In the genomic region with DNA sequence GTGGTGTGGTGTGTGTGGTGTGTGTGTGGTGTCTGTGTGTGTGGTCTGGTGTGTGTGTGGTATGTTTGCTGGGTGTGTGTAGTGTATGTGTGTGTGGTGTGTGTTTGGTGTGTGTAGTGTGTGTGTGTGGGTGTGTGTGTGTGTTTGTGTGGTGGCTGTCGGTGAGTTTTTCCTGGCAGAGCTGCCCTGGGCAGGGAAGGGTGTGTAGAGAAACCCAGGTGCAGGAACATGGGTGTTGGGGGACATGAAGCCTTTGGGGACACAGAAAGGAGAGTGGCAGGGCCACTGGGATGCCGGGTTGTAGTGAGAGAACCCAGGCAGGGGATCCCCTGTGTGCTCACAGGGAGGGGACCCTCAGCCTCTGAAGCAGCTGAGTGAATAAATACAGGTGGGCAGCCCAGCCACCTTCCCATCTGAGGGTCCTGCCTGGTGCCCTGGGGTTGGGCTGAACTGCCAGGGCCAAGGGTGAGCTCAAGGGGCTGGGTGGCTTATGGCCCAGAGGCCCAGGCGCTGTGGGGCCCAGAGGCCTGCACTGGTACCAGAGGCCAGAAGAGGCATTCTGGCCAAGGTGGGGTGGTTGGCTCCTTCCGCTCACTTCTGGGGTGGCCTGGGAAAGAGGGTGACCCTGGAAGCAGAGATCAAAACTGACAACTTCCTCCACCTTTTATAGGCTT, we compare ENCODE assay signal across 2 cellular contexts.
TF ChIP-seq lines count a peak whose summit lies in the region.

No MANE protein-coding gene starts in this region.

TF ChIP-seq in H1, 55 proteins besides CTCF, POLR2A, EP300 and RAD21:
- no peak for TF ChIP-seq KDM5A (IDR thresholded peaks at IDR 0.05; ENCODE audit: low read length)
- no peak for TF ChIP-seq BACH1 (IDR thresholded peaks at IDR 0.05; ENCODE audit: low read length)
- TF ChIP-seq RXRA (IDR thresholded peaks at IDR 0.05; ENCODE audit: insufficient read depth, low read depth, low read length) = no peak
- no peak for TF ChIP-seq RFX5 (IDR thresholded peaks at IDR 0.05; ENCODE audit: borderline replicate concordance, low read depth, low read length)
- TF ChIP-seq, protein P1, sequence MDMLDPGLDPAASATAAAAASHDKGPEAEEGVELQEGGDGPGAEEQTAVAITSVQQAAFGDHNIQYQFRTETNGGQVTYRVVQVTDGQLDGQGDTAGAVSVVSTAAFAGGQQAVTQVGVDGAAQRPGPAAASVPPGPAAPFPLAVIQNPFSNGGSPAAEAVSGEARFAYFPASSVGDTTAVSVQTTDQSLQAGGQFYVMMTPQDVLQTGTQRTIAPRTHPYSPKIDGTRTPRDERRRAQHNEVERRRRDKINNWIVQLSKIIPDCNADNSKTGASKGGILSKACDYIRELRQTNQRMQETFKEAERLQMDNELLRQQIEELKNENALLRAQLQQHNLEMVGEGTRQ (IDR thresholded peaks at IDR 0.05; ENCODE audit: low read length) = no peak
- TF ChIP-seq KDM1A (IDR thresholded peaks at IDR 0.05; ENCODE audit: borderline replicate concordance, low read length) = no peak
- TF ChIP-seq, protein P2, sequence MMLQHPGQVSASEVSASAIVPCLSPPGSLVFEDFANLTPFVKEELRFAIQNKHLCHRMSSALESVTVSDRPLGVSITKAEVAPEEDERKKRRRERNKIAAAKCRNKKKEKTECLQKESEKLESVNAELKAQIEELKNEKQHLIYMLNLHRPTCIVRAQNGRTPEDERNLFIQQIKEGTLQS (IDR thresholded peaks at IDR 0.05; ENCODE audit: insufficient read depth, low read depth, low read length) = no peak
- no peak for TF ChIP-seq POLR2AphosphoS5 (IDR thresholded peaks at IDR 0.05; ENCODE audit: low read depth, low read length)
- no peak for TF ChIP-seq ASH2L (IDR thresholded peaks at IDR 0.05; ENCODE audit: low read length)
- TF ChIP-seq, protein P3, sequence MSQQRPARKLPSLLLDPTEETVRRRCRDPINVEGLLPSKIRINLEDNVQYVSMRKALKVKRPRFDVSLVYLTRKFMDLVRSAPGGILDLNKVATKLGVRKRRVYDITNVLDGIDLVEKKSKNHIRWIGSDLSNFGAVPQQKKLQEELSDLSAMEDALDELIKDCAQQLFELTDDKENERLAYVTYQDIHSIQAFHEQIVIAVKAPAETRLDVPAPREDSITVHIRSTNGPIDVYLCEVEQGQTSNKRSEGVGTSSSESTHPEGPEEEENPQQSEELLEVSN (IDR thresholded peaks at IDR 0.05) = no peak
- no peak for TF ChIP-seq BCL11A (IDR thresholded peaks at IDR 0.05; ENCODE audit: low read depth in 2 of 2, low read length in 2 of 2)
TF ChIP-seq in H1: peak in this region for 0.

TF ChIP-seq in SK-N-SH treated with all-trans-retinoic acid at 6 μM for 48 hours, 23 proteins besides CTCF, POLR2A, EP300 and RAD21:
- TF ChIP-seq, protein P4, sequence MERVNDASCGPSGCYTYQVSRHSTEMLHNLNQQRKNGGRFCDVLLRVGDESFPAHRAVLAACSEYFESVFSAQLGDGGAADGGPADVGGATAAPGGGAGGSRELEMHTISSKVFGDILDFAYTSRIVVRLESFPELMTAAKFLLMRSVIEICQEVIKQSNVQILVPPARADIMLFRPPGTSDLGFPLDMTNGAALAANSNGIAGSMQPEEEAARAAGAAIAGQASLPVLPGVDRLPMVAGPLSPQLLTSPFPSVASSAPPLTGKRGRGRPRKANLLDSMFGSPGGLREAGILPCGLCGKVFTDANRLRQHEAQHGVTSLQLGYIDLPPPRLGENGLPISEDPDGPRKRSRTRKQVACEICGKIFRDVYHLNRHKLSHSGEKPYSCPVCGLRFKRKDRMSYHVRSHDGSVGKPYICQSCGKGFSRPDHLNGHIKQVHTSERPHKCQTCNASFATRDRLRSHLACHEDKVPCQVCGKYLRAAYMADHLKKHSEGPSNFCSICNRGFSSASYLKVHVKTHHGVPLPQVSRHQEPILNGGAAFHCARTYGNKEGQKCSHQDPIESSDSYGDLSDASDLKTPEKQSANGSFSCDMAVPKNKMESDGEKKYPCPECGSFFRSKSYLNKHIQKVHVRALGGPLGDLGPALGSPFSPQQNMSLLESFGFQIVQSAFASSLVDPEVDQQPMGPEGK (CRISPR knock-in tag; IDR thresholded peaks at IDR 0.05; ENCODE audit: borderline replicate concordance) = no peak
- TF ChIP-seq TOX (CRISPR knock-in tag; IDR thresholded peaks at IDR 0.05; ENCODE audit: borderline replicate concordance) (no peak), PPARA (CRISPR knock-in tag; IDR thresholded peaks at IDR 0.05; ENCODE audit: borderline replicate concordance) (no peak), ZFP3 (CRISPR knock-in tag; IDR thresholded peaks at IDR 0.05) (no peak), BACH2 (CRISPR knock-in tag; IDR thresholded peaks at IDR 0.05; ENCODE audit: borderline replicate concordance) (no peak), ZC3H10 (CRISPR knock-in tag; IDR thresholded peaks at IDR 0.05) (no peak), OSR1 (CRISPR knock-in tag; IDR thresholded peaks at IDR 0.05) (no peak), ZNF8 (CRISPR knock-in tag; IDR thresholded peaks at IDR 0.05) (no peak)
